ENCODE assay signal across 8 cellular contexts in the genomic region with DNA sequence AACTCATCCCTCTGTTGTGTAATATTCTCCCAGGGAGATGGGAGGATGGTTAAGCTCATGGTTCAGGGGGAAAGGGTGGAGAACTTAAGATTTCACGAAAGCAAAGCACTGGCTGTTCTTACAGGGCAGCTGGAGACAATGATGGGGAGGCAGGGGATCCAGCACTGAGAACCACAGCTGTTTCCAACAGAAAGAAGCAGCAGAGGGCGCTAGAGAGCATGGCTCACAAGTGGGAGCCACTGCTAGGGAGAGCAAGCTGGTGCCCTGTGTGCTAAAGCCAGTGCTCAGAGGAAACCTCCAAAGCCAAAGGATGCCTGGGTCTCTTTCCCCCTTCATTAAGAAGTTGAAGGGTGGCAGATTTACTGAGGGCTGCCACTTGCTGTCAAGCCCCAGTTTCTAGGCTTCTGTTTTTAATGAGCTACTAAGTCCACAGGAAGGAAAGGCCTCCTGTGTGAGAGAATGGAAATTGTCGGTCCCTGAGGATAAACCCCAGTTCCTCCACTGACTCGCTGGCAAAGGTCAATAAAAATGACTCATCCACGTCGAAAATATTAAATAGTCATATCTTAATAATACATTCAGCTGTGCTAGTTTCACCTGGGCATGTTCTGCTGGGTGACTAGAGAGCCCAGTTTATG.
A peak's percentile ranks its signal among the peaks of the same experiment; 100 is the strongest.
DNase-seq lines count a peak whose midpoint lies in the region; ATAC-seq and TF ChIP-seq lines count a peak whose summit lies in the region.

No MANE protein-coding gene starts in this region.

- H2AK5ac ChIP-seq in IMR-90 (ENCODE audit: low read depth, low read length), result no peak overlapping the region

- no peak overlapping the region for H2BK15ac ChIP-seq in IMR-90 (ENCODE audit: low read depth, low read length)

- TF ChIP-seq POLR2A in IMR-90 (IDR thresholded peaks at IDR 0.05; ENCODE audit: low read depth, low read length), result no peak

- no peak overlapping the region for H3K23ac ChIP-seq in IMR-90 (ENCODE audit: low read depth, low read length)

- H3K4me2 ChIP-seq in IMR-90 (ENCODE audit: low read depth, low read length), result no peak overlapping the region

- no peaks in the 10 kb centered on the region for H3K36me3 ChIP-seq in IMR-90 (ENCODE audit: control insufficient read depth, insufficient read depth, low read length)
- no peaks in the 10 kb centered on the region for H3K36me3 ChIP-seq in kidney epithelial cell (ENCODE audit: control insufficient read depth, insufficient read depth, low read length)

- no peak overlapping the region for H2BK120ac ChIP-seq in IMR-90 (ENCODE audit: low read depth, low read length)

- H3K79me1 ChIP-seq in IMR-90 (ENCODE audit: low read depth in 1 of 2, low read length in 2 of 2), result no peaks in the 10 kb centered on the region

- H4K5ac ChIP-seq in IMR-90 (ENCODE audit: low read depth, low read length), result no peak overlapping the region

- POLR2A ChIA-PET in IMR-90 (lab: Charles Lee; ENCODE audit: unreplicated experiment), result no interaction called here

- H2AK9ac ChIP-seq in IMR-90 (replicated peaks; ENCODE audit: low read depth, low read length, poor library complexity), result no peak overlapping the region

- no peak overlapping the region for H3K4ac ChIP-seq in IMR-90 (ENCODE audit: low read depth, low read length)

- dilution Hi-C loops in IMR-90 (cut with HindIII; ENCODE audit: low sequenced_read_pairs, unreplicated experiment), result no loop called here

- no peak overlapping the region for H3K9ac ChIP-seq in IMR-90 (ENCODE audit: low read depth, low read length)

- no peak overlapping the region for H2BK20ac ChIP-seq in IMR-90 (ENCODE audit: low read depth, low read length)

- no TSS peak for BruUV-seq in IMR-90 (replicated peaks; lab: Mats Ljungman, UMichigan)

- H3K9me1 ChIP-seq in IMR-90 (ENCODE audit: insufficient read depth, low read length), result no peaks in the 10 kb centered on the region

- H3K18ac ChIP-seq in IMR-90 (ENCODE audit: low read depth, low read length), result no peak overlapping the region

- H4K20me1 ChIP-seq in IMR-90 (ENCODE audit: insufficient read depth, low read length), result no peaks in the 10 kb centered on the region

- no peak overlapping the region for H2AFZ ChIP-seq in IMR-90 (replicated peaks; ENCODE audit: low read length, poor library complexity)

- peaks cover 23% of the 10 kb centered on the region for H3K27me3 ChIP-seq in IMR-90 (ENCODE audit: control insufficient read depth, insufficient read depth, low read length)
- no peaks in the 10 kb centered on the region for H3K27me3 ChIP-seq in kidney epithelial cell (ENCODE audit: control insufficient read depth, insufficient read depth, low read length)

- H3K27ac ChIP-seq in IMR-90 (ENCODE audit: insufficient read depth, low read length), result no peak overlapping the region

- H3K14ac ChIP-seq in IMR-90 (replicated peaks; ENCODE audit: low read depth, low read length), result no peak overlapping the region

- intact Hi-C loops in IMR-90 (cut with micrococcal nuclease), result loop anchor here (2.0 kb wide), 2 partner anchors 295 to 317 kb away; no protein-coding TSS in a partner anchor

- ATAC-seq in IMR-90 (ENCODE audit: low read depth), result peak; percentile 96

- H4K91ac ChIP-seq in IMR-90 (ENCODE audit: insufficient read depth, low read depth, low read length), result no peak overlapping the region

- no peak overlapping the region for H3K56ac ChIP-seq in IMR-90 (ENCODE audit: extremely low read depth, insufficient read depth, low read length)

- H3K9me3 ChIP-seq in IMR-90 (ENCODE audit: control insufficient read depth, insufficient read depth, low read length), result no peaks in the 10 kb centered on the region

- in situ Hi-C loops in IMR-90 (cut with MboI; ENCODE audit: low sequenced_read_pairs) (no loop called here), T47D (cut with HindIII; ENCODE audit: low pct_unique_long_range_greater_than_20kb, low sequenced_read_pairs) (no loop called here)

- no peak overlapping the region for H4K8ac ChIP-seq in IMR-90 (ENCODE audit: low read depth in 2 of 2, low read length in 2 of 2)

- H3K4me3 ChIP-seq in IMR-90 (ENCODE audit: insufficient read depth, low read depth, low read length), result no peak overlapping the region
- no peak overlapping the region for H3K4me3 ChIP-seq in kidney epithelial cell (ENCODE audit: low read depth, low read length)

- no peaks in the 10 kb centered on the region for H3K4me1 ChIP-seq in IMR-90 (ENCODE audit: control insufficient read depth, insufficient read depth, low read length)

- TF ChIP-seq CTCF in IMR-90 (conservative IDR thresholded peaks at IDR 0.05; ENCODE audit: low read depth, low read length) (peak; percentile 67), kidney epithelial cell (IDR thresholded peaks at IDR 0.05; ENCODE audit: insufficient read depth, low read length, poor library complexity, severe bottlenecking) (peak; percentile 90)

- DNase-seq in NOMO-1 treated with DMSO at 0.1 percent for 48 hours (lab: John Stamatoyannopoulos, UW; ENCODE audit: unreplicated experiment), result peak; percentile 13
- no peak for DNase-seq in NOMO-1 (lab: John Stamatoyannopoulos, UW; ENCODE audit: unreplicated experiment in 2 of 2)
- DNase-seq in IMR-90, result peak; percentile 58
- DNase-seq in SKM-1 (lab: John Stamatoyannopoulos, UW; ENCODE audit: unreplicated experiment), result peak; percentile 0
- peak; percentile 19 to 52 for DNase-seq in T47D (ENCODE audit: low read depth in 1 of 2, low spot score in 1 of 2)
- peak; percentile 18 for DNase-seq in kidney epithelial cell (ENCODE audit: low read depth)
- peak; percentile 36 to 64 for DNase-seq in stimulated activated CD4-positive, alpha-beta T cell treated with anti-CD3 and anti-CD28 coated beads, Interleukin-4, amount 100 ng/mL, for 48 hours (ENCODE audit: low read depth in 2 of 2)
- no peak for DNase-seq in COR-L47 (lab: John Stamatoyannopoulos, UW)

- no peak overlapping the region for H2BK5ac ChIP-seq in IMR-90 (ENCODE audit: low read depth, low read length, poor library complexity, severe bottlenecking)

- peak; percentile 58 for TF ChIP-seq RAD21 in IMR-90 (IDR thresholded peaks at IDR 0.05; ENCODE audit: low read length)

- CTCF ChIA-PET in IMR-90 (lab: Yijun Ruan, JAX), result interaction anchor here (0.6 to 1.5 kb wide), 16 partner anchors 8 to 649 kb away, joined by 3 to 14 read pairs (median 3); no protein-coding TSS in a partner anchor

- WGBS in IMR-90 (ENCODE audit: extremely low coverage in 2 of 2, insufficient read length in 1 of 2), 2 experiments, result 17% methylated on average over 1 of the region's 6 CpGs; no CpG with 5 or more reads in 1 of the 2 experiments

TF ChIP-seq in IMR-90, 13 proteins besides CTCF, POLR2A, EP300 and RAD21:
- peak; percentile 59 for TF ChIP-seq SMC3 (IDR thresholded peaks at IDR 0.05; ENCODE audit: low read depth, low read length)
- no peak for TF ChIP-seq RCOR1 (IDR thresholded peaks at IDR 0.05; ENCODE audit: insufficient replicate concordance, low read length)
- TF ChIP-seq RFX5 (IDR thresholded peaks at IDR 0.05; ENCODE audit: low read depth, low read length), result no peak

Comparison
In these comparisons a context has a peak if more than half of its experiments do, and no peak if none do; other contexts are left out.
1. DNase-seq: peak in NOMO-1 treated with DMSO at 0.1 percent for 48 hours (single experiment), IMR-90 (single experiment), SKM-1 (single experiment), T47D (2 of 2), kidney epithelial cell (single experiment) and stimulated activated CD4-positive, alpha-beta T cell treated with anti-CD3 and anti-CD28 coated beads, Interleukin-4, amount 100 ng/mL, for 48 hours (2 of 2); none in NOMO-1 (0 of 2) and COR-L47 (single experiment).